ENCODE assay signal across 8 cellular contexts in genomic region chr11:62804310-62805043, GRCh38. TPM values are rescaled to one million over a fixed set of nuclear protein-coding genes. Genes with fewer than 3 reads are reported as not detected.
DNase-seq lines count a peak whose midpoint lies in the region; ATAC-seq lines count a peak whose summit lies in the region.

No MANE protein-coding gene starts in this region.

- H3K27ac Mint-ChIP-seq in naive thymus-derived CD8-positive, alpha-beta T cell, result peak overlapping the region; percentile 93 to 100 (median 96)

- no peaks in the 10 kb centered on the region for H3K9me3 ChIP-seq in BLaER1
- H3K9me3 ChIP-seq in endocrine pancreas (ENCODE audit: control insufficient read depth, low read length), result no peaks in the 10 kb centered on the region

- no peaks in the 10 kb centered on the region for H3K9me3 Mint-ChIP-seq in naive thymus-derived CD8-positive, alpha-beta T cell

- peak overlapping the region; percentile 95 for H3K9ac ChIP-seq in BLaER1
- peak overlapping the region; percentile 97 for H3K9ac ChIP-seq in endocrine pancreas (ENCODE audit: control insufficient read depth, insufficient read depth, low read length)

- peak overlapping the region; percentile 88 for H3K27ac ChIP-seq in BLaER1

- peak overlapping the region; percentile 93 to 100 (median 99) for H3K4me3 Mint-ChIP-seq in naive thymus-derived CD8-positive, alpha-beta T cell

- DNase-seq in RPMI7951 (ENCODE audit: low read depth) (peak; percentile 41), cerebellar nuclear complex (lab: John Stamatoyannopoulos, UW) (no peak), NCI-H1092 (lab: John Stamatoyannopoulos, UW) (no peak)
- DNase-seq in naive thymus-derived CD8-positive, alpha-beta T cell, result no peak
- no peak for DNase-seq in effector CD8-positive, alpha-beta T cell (lab: John Stamatoyannopoulos, UW)

- H3K4me1 Mint-ChIP-seq in naive thymus-derived CD8-positive, alpha-beta T cell, result peaks cover 14 to 40% (median 29%) of the 10 kb centered on the region in 4 donors

- peak; percentile 2 for ATAC-seq in GM21717 (IDR thresholded peaks at IDR 0.05; ENCODE audit: unreplicated experiment)
- ATAC-seq in naive thymus-derived CD8-positive, alpha-beta T cell, result peak in 1 of 2 donors; percentile 0

- H3K27me3 ChIP-seq in BLaER1 (no peaks in the 10 kb centered on the region), endocrine pancreas (ENCODE audit: control insufficient read depth, insufficient read depth, low read length) (no peaks in the 10 kb centered on the region)

- peaks cover 39% of the 10 kb centered on the region for H3K4me1 ChIP-seq in BLaER1
- no peaks in the 10 kb centered on the region for H3K4me1 ChIP-seq in endocrine pancreas (ENCODE audit: control insufficient read depth, insufficient read depth, low read length)

- H3K4me3 ChIP-seq in BLaER1 (peak overlapping the region; percentile 89), endocrine pancreas (ENCODE audit: control insufficient read depth, insufficient read depth, low read length) (peak overlapping the region; percentile 88)

- peaks cover 19% of the 10 kb centered on the region for H4K20me1 ChIP-seq in BLaER1

- H3K27me3 Mint-ChIP-seq in naive thymus-derived CD8-positive, alpha-beta T cell, result no peaks in the 10 kb centered on the region

- peak overlapping the region; percentile 88 for H3K4me2 ChIP-seq in BLaER1

- POLR2A ChIA-PET in naive thymus-derived CD8-positive, alpha-beta T cell (lab: Charles Lee), result interaction anchor here (0.7 to 5.3 kb wide), 14 partner anchors 9 to 133 kb away, joined by 3 to 48 read pairs (median 4); partner anchors contain the start of genes SLC3A2, STX5, TAF6L and TEX54

- peaks cover 0 to 42% (median 6%) of the 10 kb centered on the region in 3 donors for H3K36me3 Mint-ChIP-seq in naive thymus-derived CD8-positive, alpha-beta T cell

- H3K36me3 ChIP-seq in BLaER1 (peaks cover 46% of the 10 kb centered on the region), endocrine pancreas (ENCODE audit: control insufficient read depth, insufficient read depth, low read length) (peaks cover 15% of the 10 kb centered on the region)

RNA-seq across cellular contexts. Expression of gene NXF1, which starts 0.8 kb away (rescaled TPM):
- 24.9 and 26.1 TPM in 2 replicates for total RNA-seq in RPMI7951 (2014; rRNA removed; shearing (Covaris generic))
- 100 to 1,000 TPM; 185 to 191 TPM for total RNA-seq in naive thymus-derived CD8-positive, alpha-beta T cell
- polyA plus RNA-seq in naive thymus-derived CD8-positive, alpha-beta T cell, result 10 to 100 TPM; 38.4 to 82.9 (median 62.8) TPM

RNA-seq across cellular contexts. Expression of gene TMEM223, which starts 12.7 kb away (rescaled TPM):
- 41.0 and 55.3 TPM in 2 replicates for total RNA-seq in RPMI7951 (2014; rRNA removed; shearing (Covaris generic))
- 10 to 100 TPM; 15.0 to 16.5 TPM for total RNA-seq in naive thymus-derived CD8-positive, alpha-beta T cell
- 10 to 100 TPM; 39.1 to 57.8 (median 45.5) TPM for polyA plus RNA-seq in naive thymus-derived CD8-positive, alpha-beta T cell

RNA-seq across cellular contexts. Expression of gene TMEM179B, which starts 17.3 kb away (rescaled TPM):
- total RNA-seq in RPMI7951 (2014; rRNA removed; shearing (Covaris generic)), result 88.3 and 110 TPM in 2 replicates
- 10 to 100 TPM; 66.2 to 71.5 TPM for total RNA-seq in naive thymus-derived CD8-positive, alpha-beta T cell
- 100 to 1,000 TPM; 109 to 126 (median 122) TPM for polyA plus RNA-seq in naive thymus-derived CD8-positive, alpha-beta T cell

RNA-seq across cellular contexts. Expression of gene STX5, which starts 27.4 kb away (rescaled TPM):
- total RNA-seq in RPMI7951 (2014; rRNA removed; shearing (Covaris generic)), result 40.7 and 43.1 TPM in 2 replicates
- 10 to 100 TPM; 55.6 to 61.7 TPM for total RNA-seq in naive thymus-derived CD8-positive, alpha-beta T cell
- polyA plus RNA-seq in naive thymus-derived CD8-positive, alpha-beta T cell, result 10 to 100 TPM; 25.4 to 30.4 (median 26.2) TPM

RNA-seq across cellular contexts. Expression of gene TEX54, which starts 28.2 kb away (rescaled TPM):
- total RNA-seq in RPMI7951 (2014; rRNA removed; shearing (Covaris generic)), result not detected in 2 replicates
- total RNA-seq in naive thymus-derived CD8-positive, alpha-beta T cell, result under 1 TPM; 0.88 to 0.91 TPM
- 1 to 10 TPM; 1.6 to 2.2 (median 1.7) TPM for polyA plus RNA-seq in naive thymus-derived CD8-positive, alpha-beta T cell
